Comparison of ENCODE assay signal across 22 cellular contexts in genomic region chr1:1411626-1412025, GRCh38. TPM values are rescaled to one million over a fixed set of nuclear protein-coding genes. Genes with fewer than 3 reads are reported as not detected.
DNase-seq lines count a peak whose midpoint lies in the region; ATAC-seq, FAIRE-seq and TF ChIP-seq lines count a peak whose summit lies in the region.
"Had no signal": no experiment of that assay in that cellular context is flagged by ENCODE, and none has a peak within 500 bp of the region (broad histone marks: within the 10 kb centered on the region; RNA-seq: fewer than 3 reads in every experiment).

No MANE protein-coding gene starts in this region.

- FAIRE-seq in H1 (lab: Jason Lieb, UNC) = no peak
- FAIRE-seq: A204.1, GM19239, HTR-8/SVneo had no signal

- H2BK120ac ChIP-seq in H1 (replicated peaks; ENCODE audit: low read depth, low read length) = no peak overlapping the region

- H2BK20ac ChIP-seq in H1 (ENCODE audit: low read length) = no peak overlapping the region

- no peaks in the 10 kb centered on the region for H4K20me1 ChIP-seq in H1 (replicated peaks in 1 of 2; ENCODE audit: control insufficient read depth in 1 of 2, insufficient read depth in 2 of 2, low read length in 2 of 2)

- H3K18ac ChIP-seq in H1 (ENCODE audit: extremely low read depth, low read length) = peak overlapping the region; percentile 13; the same call in 1 of the 2 replicates

- WGBS in H1 (ENCODE audit: extremely low coverage in 1 of 2, insufficient coverage in 1 of 2, insufficient read length in 1 of 2, insufficient replicate concordance in 2 of 2, low coverage in 1 of 2, low lambda C conversion rate in 2 of 2, missing lambda C conversion rate in 1 of 2), 2 experiments = 93% methylated on average over 11 of the region's 13 CpGs; no CpG with 5 or more reads in 1 of the 2 experiments

- peak; percentile 19 for DNase-seq in left ventricle myocardium superior
- DNase-seq in Right ventricle myocardium inferior (ENCODE audit: missing footprints) = no peak
- no peak for DNase-seq in H1 (ENCODE audit: low read depth in 1 of 2, low spot score in 2 of 2)
- DNase-seq in stimulated activated naive B cell treated with anti-CD40 and anti-IgM and Interleukin-4, amounts not matched to agents 10 μg/mL and 1 μg/mL and 100 μg/mL, for 72 hours = no peak
- DNase-seq in NCI-H446 (lab: John Stamatoyannopoulos, UW) = no peak
- no peak for DNase-seq in dedifferentiated amniotic fluid mesenchymal stem cell (ENCODE audit: extremely low spot score)
- DNase-seq: GF-D8, KBM-7, NCI-H1436, NCI-H2029, NCI-H2171 treated with DMSO at 0.1 percent for 48 hours, NCI-H748 treated with DMSO at 0.1 percent for 48 hours, RPMI8226, SJCRH30 had no signal

- no peak overlapping the region for H3K14ac ChIP-seq in H1 (ENCODE audit: insufficient read length)

- H4K5ac ChIP-seq in H1 (ENCODE audit: insufficient read length, low read depth, low read length) = peak overlapping the region; percentile 47

- TF ChIP-seq CTCF in H1 (IDR thresholded peaks at IDR 0.05; ENCODE audit: control extremely low read depth in 1 of 3, insufficient read depth in 1 of 3, low read depth in 1 of 3, low read length in 3 of 3) = no peak

- TF ChIP-seq RAD21 in H1 (IDR thresholded peaks at IDR 0.05 in 1 of 2, conservative IDR thresholded peaks at IDR 0.05 in 1 of 2; ENCODE audit: low read depth in 2 of 2, low read length in 2 of 2) = no peak

- H3K27me3 ChIP-seq in HUES6 (ENCODE audit: control insufficient read depth, insufficient read depth, low read length) = no peaks in the 10 kb centered on the region
- H3K27me3 ChIP-seq in H1 (replicated peaks in 1 of 4; ENCODE audit: control insufficient read depth in 3 of 4, extremely low read depth in 1 of 4, insufficient read depth in 3 of 4, low read length in 3 of 4) = no peaks in the 10 kb centered on the region
- H3K27me3 ChIP-seq: BLaER1 treated with 17β-estradiol and CSF1 and Interleukin-3, amounts not matched to agents 10 nM and 100 nM; SJCRH30 had no signal

- POLR2A ChIA-PET in H1 (lab: Charles Lee; ENCODE audit: partially characterized antibody) = interaction anchor here (0.9 to 4.8 kb wide), 13 partner anchors 9 to 67 kb away, joined by 3 to 27 read pairs (median 6); partner anchors contain the start of genes ANKRD65, AURKAIP1 and CCNL2

- H3K4me3 ChIP-seq in HUES6 (ENCODE audit: low read depth, low read length) (no peak overlapping the region), H1 (ENCODE audit: extremely low read depth in 1 of 4, insufficient read depth in 2 of 4, low read depth in 3 of 4, low read length in 4 of 4) (no peak overlapping the region)
- H3K4me3 ChIP-seq: BLaER1 treated with 17β-estradiol and CSF1 and Interleukin-3, amounts not matched to agents 10 nM and 100 nM; SJCRH30 had no signal

- H3K27ac ChIP-seq in HUES6 (ENCODE audit: low read depth, low read length) (peak overlapping the region; percentile 98; the same call in 1 of the 2 replicates), H1 (ENCODE audit: low read depth, low read length) (no peak overlapping the region)
- H3K27ac ChIP-seq: BLaER1 treated with 17β-estradiol and CSF1 and Interleukin-3, amounts not matched to agents 10 nM and 100 nM; HL-60; SJCRH30 had no signal

- H3K4me2 ChIP-seq in H1 (ENCODE audit: insufficient read depth in 1 of 2, low read depth in 2 of 2, low read length in 2 of 2) = no peak overlapping the region; a peak in 2 of 4 replicates
- H3K4me2 ChIP-seq: BLaER1 treated with 17β-estradiol and CSF1 and Interleukin-3, amounts not matched to agents 10 nM and 100 nM had no signal

- H2AFZ ChIP-seq in H1 (ENCODE audit: low read length) = no peak overlapping the region

- peak overlapping the region; percentile 75; the same call in 1 of the 2 replicates for H2BK5ac ChIP-seq in H1 (ENCODE audit: low read depth, low read length)

- ATAC-seq in left ventricle myocardium superior (no peak), Right ventricle myocardium inferior (no peak), HG02970 (IDR thresholded peaks at IDR 0.05; ENCODE audit: low FRiP score, unreplicated experiment) (no peak)
- ATAC-seq in stimulated activated naive B cell treated with anti-CD40 and anti-IgM and Interleukin-4, amounts not matched to agents 10 μg/mL and 1 μg/mL and 100 μg/mL, for 72 hours (replicated peaks) = no peak

- H3K9me3 ChIP-seq in HUES6 (ENCODE audit: control insufficient read depth, insufficient read depth, low read depth, low read length) (peaks cover 9% of the 10 kb centered on the region), H1 (ENCODE audit: insufficient read depth in 2 of 2, low read depth in 1 of 2, low read length in 1 of 2) (peaks cover 4 to 7% of the 10 kb centered on the region in 2 experiments; a peak in 1 of 4 replicates)

- no peak for TF ChIP-seq EP300 in H1 (IDR thresholded peaks at IDR 0.05; ENCODE audit: borderline replicate concordance in 1 of 2, low read depth in 2 of 2, low read length in 2 of 2)

- CTCF ChIA-PET in H1 (lab: Charles Lee; ENCODE audit: partially characterized antibody) = interaction anchor here (0.9 to 1.5 kb wide), 2 partner anchors 11 to 30 kb away, joined by 3 to 9 read pairs; no protein-coding TSS in a partner anchor

- H3K79me2 ChIP-seq in H1 (ENCODE audit: control insufficient read depth in 1 of 2, insufficient read depth in 2 of 2, low read length in 2 of 2) = peaks cover 11 to 21% of the 10 kb centered on the region in 2 experiments

- H3K4me3 Mint-ChIP-seq in stimulated activated naive B cell treated with anti-CD40 and anti-IgM and Interleukin-4, amounts not matched to agents 10 μg/mL and 1 μg/mL and 100 μg/mL, for 72 hours = no peak overlapping the region

- H3K36me3 ChIP-seq in HUES6 (ENCODE audit: control insufficient read depth, insufficient read depth, low read length) = peaks cover 15% of the 10 kb centered on the region
- peaks cover 0 to 19% (median 1%) of the 10 kb centered on the region in 4 experiments; a peak in 2 of 8 replicates for H3K36me3 ChIP-seq in H1 (ENCODE audit: control insufficient read depth in 2 of 4, insufficient read depth in 4 of 4, low read length in 3 of 4)

- peaks cover 8 to 32% of the 10 kb centered on the region in 2 donors for H3K4me1 Mint-ChIP-seq in stimulated activated naive B cell treated with anti-CD40 and anti-IgM and Interleukin-4, amounts not matched to agents 10 μg/mL and 1 μg/mL and 100 μg/mL, for 72 hours

- H3K9ac ChIP-seq in HUES6 (ENCODE audit: low read length) = no peak overlapping the region
- no peak overlapping the region for H3K9ac ChIP-seq in H1 (replicated peaks in 1 of 4; ENCODE audit: extremely low read depth in 1 of 4, low read depth in 3 of 4, low read length in 3 of 4)
- H3K9ac ChIP-seq: BLaER1 treated with 17β-estradiol and CSF1 and Interleukin-3, amounts not matched to agents 10 nM and 100 nM had no signal

- H3K56ac ChIP-seq in H1 (replicated peaks; ENCODE audit: insufficient read length, low read depth, low read length) = no peak overlapping the region

- H3K4ac ChIP-seq in H1 (replicated peaks; ENCODE audit: insufficient read length, low read depth, low read length) = peak overlapping the region; percentile 78

- H3K9me3 Mint-ChIP-seq in stimulated activated naive B cell treated with anti-CD40 and anti-IgM and Interleukin-4, amounts not matched to agents 10 μg/mL and 1 μg/mL and 100 μg/mL, for 72 hours = peaks cover 0 to 1% of the 10 kb centered on the region in 2 donors

- H3K23me2 ChIP-seq in H1 (ENCODE audit: low read depth, low read length) = no peaks in the 10 kb centered on the region

- no peak overlapping the region for H3K23ac ChIP-seq in H1 (ENCODE audit: insufficient read length)

- peaks cover 10 to 23% of the 10 kb centered on the region in 2 donors for H3K36me3 Mint-ChIP-seq in stimulated activated naive B cell treated with anti-CD40 and anti-IgM and Interleukin-4, amounts not matched to agents 10 μg/mL and 1 μg/mL and 100 μg/mL, for 72 hours

- peak overlapping the region; percentile 89 for H4K8ac ChIP-seq in H1 (ENCODE audit: extremely low read depth, insufficient read depth, low read length)

- H3K27ac Mint-ChIP-seq in stimulated activated naive B cell treated with anti-CD40 and anti-IgM and Interleukin-4, amounts not matched to agents 10 μg/mL and 1 μg/mL and 100 μg/mL, for 72 hours = peak overlapping the region; percentile 44

- H4K91ac ChIP-seq in H1 (replicated peaks; ENCODE audit: insufficient read length, low read length) = no peak overlapping the region

- H3K4me1 ChIP-seq in HUES6 (ENCODE audit: control insufficient read depth, insufficient read depth, low read length) = peaks cover 36% of the 10 kb centered on the region
- peaks cover 5 to 20% (median 12%) of the 10 kb centered on the region in 4 experiments for H3K4me1 ChIP-seq in H1 (replicated peaks in 1 of 4; ENCODE audit: control insufficient read depth in 3 of 4, insufficient read depth in 4 of 4, low read length in 3 of 4)

- no peaks in the 10 kb centered on the region; the same call in 1 of the 2 replicates for H3K79me1 ChIP-seq in H1 (ENCODE audit: low read depth, low read length)

- no peaks in the 10 kb centered on the region for H3K27me3 Mint-ChIP-seq in stimulated activated naive B cell treated with anti-CD40 and anti-IgM and Interleukin-4, amounts not matched to agents 10 μg/mL and 1 μg/mL and 100 μg/mL, for 72 hours

- TF ChIP-seq POLR2A in H1 (IDR thresholded peaks at IDR 0.05; ENCODE audit: control extremely low read depth in 1 of 2, low read depth in 2 of 2, low read length in 2 of 2) = no peak

- no peak overlapping the region for H2AK5ac ChIP-seq in H1 (ENCODE audit: low read depth, low read length)

- intact Hi-C loops in left ventricle myocardium superior (cut with micrococcal nuclease) = no loop called here
- intact Hi-C loops in Right ventricle myocardium inferior (cut with DNase I) = no loop called here

- H2BK15ac ChIP-seq in H1 (ENCODE audit: low read length) = no peak overlapping the region

- 0 out of 2 replicates have a peak overlapping the region, but pooled peaks have one; percentile 60 for H2BK12ac ChIP-seq in H1 (ENCODE audit: low read depth, low read length)

RNA-seq across cellular contexts. Expression of gene MRPL20, which starts 4.5 kb away (rescaled TPM):
- total RNA-seq in left ventricle myocardium superior = 155 TPM
- 140 TPM for total RNA-seq in Right ventricle myocardium inferior
- total RNA-seq in H1 (2021; fragmentation: NEBNext Ultra II Directional; extraction: Animal tissue kit (Norgen Biotek cat#: 25700)) = 126 and 130 TPM in 2 replicates
- 138 and 151 TPM in 2 replicates for polyA plus RNA-seq in H1 (2011; rRNA removed)
- 155 TPM for polyA plus RNA-seq in H1 (2011; cell fraction: cytosol; rRNA removed)
- 119 TPM for polyA plus RNA-seq in H1 (2011; cell fraction: nucleus; rRNA removed)
- 199 to 245 TPM (median 224 TPM) in 4 replicates for polyA plus RNA-seq in H1 (2012, experiment 1 of 2)
- 282 TPM for polyA plus RNA-seq in H1 (2012, experiment 2 of 2)
- polyA plus RNA-seq in H1 (2013, experiment 1 of 2) = 197 TPM
- 188 TPM for polyA plus RNA-seq in H1 (2013, experiment 2 of 2)
- 67.9 and 70.9 TPM in 2 replicates for polyA minus RNA-seq in H1 (2011; rRNA and poly(A)+ RNA removed)
- 82.3 TPM for polyA minus RNA-seq in H1 (2011; cell fraction: cytosol; rRNA and poly(A)+ RNA removed)
- 51.4 TPM for polyA minus RNA-seq in H1 (2011; cell fraction: nucleus; rRNA and poly(A)+ RNA removed)

RNA-seq across cellular contexts. Expression of gene ANKRD65, which starts 9.4 kb away (rescaled TPM):
- total RNA-seq in left ventricle myocardium superior = 2.1 TPM
- total RNA-seq in Right ventricle myocardium inferior = 3.0 TPM
- 1.8 and 2.2 TPM in 2 replicates for total RNA-seq in H1 (2021; fragmentation: NEBNext Ultra II Directional; extraction: Animal tissue kit (Norgen Biotek cat#: 25700))
- polyA plus RNA-seq in H1 (2011; rRNA removed) = 1.7 and 2.0 TPM in 2 replicates
- polyA plus RNA-seq in H1 (2011; cell fraction: cytosol; rRNA removed) = 3.2 TPM
- 6.6 TPM for polyA plus RNA-seq in H1 (2011; cell fraction: nucleus; rRNA removed)
- 2.6 to 3.5 TPM (median 3.3 TPM) in 4 replicates for polyA plus RNA-seq in H1 (2012, experiment 1 of 2)
- polyA plus RNA-seq in H1 (2012, experiment 2 of 2) = 3.2 TPM
- polyA plus RNA-seq in H1 (2013, experiment 1 of 2) = 1.2 TPM
- polyA plus RNA-seq in H1 (2013, experiment 2 of 2) = 1.3 TPM
- polyA minus RNA-seq in H1 (2011; rRNA and poly(A)+ RNA removed) = 0.73 and 0.80 TPM in 2 replicates
- 1.7 TPM for polyA minus RNA-seq in H1 (2011; cell fraction: cytosol; rRNA and poly(A)+ RNA removed)
- polyA minus RNA-seq in H1 (2011; cell fraction: nucleus; rRNA and poly(A)+ RNA removed) = 2.2 TPM
- total RNA-seq: Daoy had no signal

RNA-seq across cellular contexts. Expression of gene CCNL2, which starts 12.5 kb away (rescaled TPM):
- total RNA-seq in left ventricle myocardium superior = 61.0 TPM
- total RNA-seq in Right ventricle myocardium inferior = 49.4 TPM
- 120 TPM in 2 replicates for total RNA-seq in H1 (2021; fragmentation: NEBNext Ultra II Directional; extraction: Animal tissue kit (Norgen Biotek cat#: 25700))
- 79.8 and 121 TPM in 2 replicates for polyA plus RNA-seq in H1 (2011; rRNA removed)
- polyA plus RNA-seq in H1 (2011; cell fraction: cytosol; rRNA removed) = 153 TPM
- polyA plus RNA-seq in H1 (2011; cell fraction: nucleus; rRNA removed) = 606 TPM
- 111 to 127 TPM (median 117 TPM) in 4 replicates for polyA plus RNA-seq in H1 (2012, experiment 1 of 2)
- polyA plus RNA-seq in H1 (2012, experiment 2 of 2) = 46.7 TPM
- polyA plus RNA-seq in H1 (2013, experiment 1 of 2) = 109 TPM
- 91.9 TPM for polyA plus RNA-seq in H1 (2013, experiment 2 of 2)
- polyA minus RNA-seq in H1 (2011; rRNA and poly(A)+ RNA removed) = 66.3 and 81.1 TPM in 2 replicates
- 48.5 TPM for polyA minus RNA-seq in H1 (2011; cell fraction: cytosol; rRNA and poly(A)+ RNA removed)
- 142 TPM for polyA minus RNA-seq in H1 (2011; cell fraction: nucleus; rRNA and poly(A)+ RNA removed)

RNA-seq across cellular contexts. Expression of gene VWA1, which starts 23.9 kb away (rescaled TPM):
- total RNA-seq in left ventricle myocardium superior (13.5 TPM), Right ventricle myocardium inferior (20.5 TPM)
- 36.6 and 42.0 TPM in 2 replicates for total RNA-seq in H1 (2021; fragmentation: NEBNext Ultra II Directional; extraction: Animal tissue kit (Norgen Biotek cat#: 25700))
- polyA plus RNA-seq in H1 (2011; rRNA removed) = 16.0 and 19.5 TPM in 2 replicates
- polyA plus RNA-seq in H1 (2011; cell fraction: cytosol; rRNA removed) = 15.8 TPM
- 26.0 TPM for polyA plus RNA-seq in H1 (2011; cell fraction: nucleus; rRNA removed)
- 15.3 to 20.4 TPM (median 19.1 TPM) in 4 replicates for polyA plus RNA-seq in H1 (2012, experiment 1 of 2)
- 11.3 TPM for polyA plus RNA-seq in H1 (2012, experiment 2 of 2)
- polyA plus RNA-seq in H1 (2013, experiment 1 of 2) = 32.5 TPM
- 30.8 TPM for polyA plus RNA-seq in H1 (2013, experiment 2 of 2)
- 3.7 and 6.6 TPM in 2 replicates for polyA minus RNA-seq in H1 (2011; rRNA and poly(A)+ RNA removed)
- 13.1 TPM for polyA minus RNA-seq in H1 (2011; cell fraction: cytosol; rRNA and poly(A)+ RNA removed)
- 13.6 TPM for polyA minus RNA-seq in H1 (2011; cell fraction: nucleus; rRNA and poly(A)+ RNA removed)

RNA-seq across cellular contexts. Expression of gene AURKAIP1, which starts 36.6 kb away (rescaled TPM):
- total RNA-seq in left ventricle myocardium superior (268 TPM), Right ventricle myocardium inferior (265 TPM)
- total RNA-seq in H1 (2021; fragmentation: NEBNext Ultra II Directional; extraction: Animal tissue kit (Norgen Biotek cat#: 25700)) = 194 TPM in 2 replicates
- polyA plus RNA-seq in H1 (2011; rRNA removed) = 87.8 and 138 TPM in 2 replicates
- 133 TPM for polyA plus RNA-seq in H1 (2011; cell fraction: cytosol; rRNA removed)
- polyA plus RNA-seq in H1 (2011; cell fraction: nucleus; rRNA removed) = 105 TPM
- polyA plus RNA-seq in H1 (2012, experiment 1 of 2) = 115 to 177 TPM (median 165 TPM) in 4 replicates
- 126 TPM for polyA plus RNA-seq in H1 (2012, experiment 2 of 2)
- polyA plus RNA-seq in H1 (2013, experiment 1 of 2) = 120 TPM
- polyA plus RNA-seq in H1 (2013, experiment 2 of 2) = 113 TPM
- 12.5 and 13.3 TPM in 2 replicates for polyA minus RNA-seq in H1 (2011; rRNA and poly(A)+ RNA removed)
- polyA minus RNA-seq in H1 (2011; cell fraction: cytosol; rRNA and poly(A)+ RNA removed) = 44.8 TPM
- polyA minus RNA-seq in H1 (2011; cell fraction: nucleus; rRNA and poly(A)+ RNA removed) = 30.7 TPM
